ENCODE assay signal across 1 cellular context in the genomic region with DNA sequence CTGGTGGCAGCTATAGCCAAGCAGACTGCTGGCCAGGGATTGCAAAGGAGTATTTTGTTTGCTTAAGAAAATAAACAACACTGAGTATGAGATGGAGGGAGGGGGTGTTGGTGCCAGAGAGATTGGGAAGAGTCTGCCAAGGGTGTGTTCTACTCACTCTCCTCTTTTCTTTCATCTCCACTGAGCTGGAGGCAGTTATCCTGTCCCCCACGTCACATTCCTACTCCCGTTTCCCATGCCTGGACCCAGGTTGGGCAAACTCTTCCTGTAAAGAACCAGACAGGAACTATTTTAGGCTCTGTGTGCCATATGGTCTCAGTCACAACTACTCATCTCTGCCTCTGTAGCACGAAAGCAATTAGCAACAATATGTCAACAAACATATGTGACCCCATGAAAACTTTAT.
TF ChIP-seq lines count a peak whose summit lies in the region.

No MANE protein-coding gene starts in this region.

TF ChIP-seq in SK-N-SH treated with all-trans-retinoic acid at 6 μM for 48 hours, 23 proteins besides CTCF, POLR2A, EP300 and RAD21 (continued from another document):
- TF ChIP-seq, protein P1, sequence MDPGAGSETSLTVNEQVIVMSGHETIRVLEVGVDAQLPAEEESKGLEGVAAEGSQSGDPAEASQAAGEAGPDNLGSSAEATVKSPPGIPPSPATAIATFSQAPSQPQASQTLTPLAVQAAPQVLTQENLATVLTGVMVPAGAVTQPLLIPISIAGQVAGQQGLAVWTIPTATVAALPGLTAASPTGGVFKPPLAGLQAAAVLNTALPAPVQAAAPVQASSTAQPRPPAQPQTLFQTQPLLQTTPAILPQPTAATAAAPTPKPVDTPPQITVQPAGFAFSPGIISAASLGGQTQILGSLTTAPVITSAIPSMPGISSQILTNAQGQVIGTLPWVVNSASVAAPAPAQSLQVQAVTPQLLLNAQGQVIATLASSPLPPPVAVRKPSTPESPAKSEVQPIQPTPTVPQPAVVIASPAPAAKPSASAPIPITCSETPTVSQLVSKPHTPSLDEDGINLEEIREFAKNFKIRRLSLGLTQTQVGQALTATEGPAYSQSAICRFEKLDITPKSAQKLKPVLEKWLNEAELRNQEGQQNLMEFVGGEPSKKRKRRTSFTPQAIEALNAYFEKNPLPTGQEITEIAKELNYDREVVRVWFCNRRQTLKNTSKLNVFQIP (CRISPR knock-in tag; IDR thresholded peaks at IDR 0.05; ENCODE audit: borderline replicate concordance, low read depth): no peak
- TF ChIP-seq ZC3H10 (CRISPR knock-in tag; IDR thresholded peaks at IDR 0.05) (no peak), RARB (CRISPR knock-in tag; IDR thresholded peaks at IDR 0.05) (no peak), ISL1 (CRISPR knock-in tag; IDR thresholded peaks at IDR 0.05) (no peak), ZFP3 (CRISPR knock-in tag; IDR thresholded peaks at IDR 0.05) (no peak), ARNTL (CRISPR knock-in tag; IDR thresholded peaks at IDR 0.05; ENCODE audit: borderline replicate concordance, low read depth) (no peak), PPARA (CRISPR knock-in tag; IDR thresholded peaks at IDR 0.05; ENCODE audit: borderline replicate concordance) (no peak), ZFP30 (CRISPR knock-in tag; IDR thresholded peaks at IDR 0.05) (no peak), ZNF8 (CRISPR knock-in tag; IDR thresholded peaks at IDR 0.05) (no peak)
- TF ChIP-seq, protein P2, sequence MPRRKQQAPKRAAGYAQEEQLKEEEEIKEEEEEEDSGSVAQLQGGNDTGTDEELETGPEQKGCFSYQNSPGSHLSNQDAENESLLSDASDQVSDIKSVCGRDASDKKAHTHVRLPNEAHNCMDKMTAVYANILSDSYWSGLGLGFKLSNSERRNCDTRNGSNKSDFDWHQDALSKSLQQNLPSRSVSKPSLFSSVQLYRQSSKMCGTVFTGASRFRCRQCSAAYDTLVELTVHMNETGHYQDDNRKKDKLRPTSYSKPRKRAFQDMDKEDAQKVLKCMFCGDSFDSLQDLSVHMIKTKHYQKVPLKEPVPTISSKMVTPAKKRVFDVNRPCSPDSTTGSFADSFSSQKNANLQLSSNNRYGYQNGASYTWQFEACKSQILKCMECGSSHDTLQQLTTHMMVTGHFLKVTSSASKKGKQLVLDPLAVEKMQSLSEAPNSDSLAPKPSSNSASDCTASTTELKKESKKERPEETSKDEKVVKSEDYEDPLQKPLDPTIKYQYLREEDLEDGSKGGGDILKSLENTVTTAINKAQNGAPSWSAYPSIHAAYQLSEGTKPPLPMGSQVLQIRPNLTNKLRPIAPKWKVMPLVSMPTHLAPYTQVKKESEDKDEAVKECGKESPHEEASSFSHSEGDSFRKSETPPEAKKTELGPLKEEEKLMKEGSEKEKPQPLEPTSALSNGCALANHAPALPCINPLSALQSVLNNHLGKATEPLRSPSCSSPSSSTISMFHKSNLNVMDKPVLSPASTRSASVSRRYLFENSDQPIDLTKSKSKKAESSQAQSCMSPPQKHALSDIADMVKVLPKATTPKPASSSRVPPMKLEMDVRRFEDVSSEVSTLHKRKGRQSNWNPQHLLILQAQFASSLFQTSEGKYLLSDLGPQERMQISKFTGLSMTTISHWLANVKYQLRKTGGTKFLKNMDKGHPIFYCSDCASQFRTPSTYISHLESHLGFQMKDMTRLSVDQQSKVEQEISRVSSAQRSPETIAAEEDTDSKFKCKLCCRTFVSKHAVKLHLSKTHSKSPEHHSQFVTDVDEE (CRISPR knock-in tag; IDR thresholded peaks at IDR 0.05): no peak
